8 cellular contexts compared by ENCODE assay signal in the genomic region with DNA sequence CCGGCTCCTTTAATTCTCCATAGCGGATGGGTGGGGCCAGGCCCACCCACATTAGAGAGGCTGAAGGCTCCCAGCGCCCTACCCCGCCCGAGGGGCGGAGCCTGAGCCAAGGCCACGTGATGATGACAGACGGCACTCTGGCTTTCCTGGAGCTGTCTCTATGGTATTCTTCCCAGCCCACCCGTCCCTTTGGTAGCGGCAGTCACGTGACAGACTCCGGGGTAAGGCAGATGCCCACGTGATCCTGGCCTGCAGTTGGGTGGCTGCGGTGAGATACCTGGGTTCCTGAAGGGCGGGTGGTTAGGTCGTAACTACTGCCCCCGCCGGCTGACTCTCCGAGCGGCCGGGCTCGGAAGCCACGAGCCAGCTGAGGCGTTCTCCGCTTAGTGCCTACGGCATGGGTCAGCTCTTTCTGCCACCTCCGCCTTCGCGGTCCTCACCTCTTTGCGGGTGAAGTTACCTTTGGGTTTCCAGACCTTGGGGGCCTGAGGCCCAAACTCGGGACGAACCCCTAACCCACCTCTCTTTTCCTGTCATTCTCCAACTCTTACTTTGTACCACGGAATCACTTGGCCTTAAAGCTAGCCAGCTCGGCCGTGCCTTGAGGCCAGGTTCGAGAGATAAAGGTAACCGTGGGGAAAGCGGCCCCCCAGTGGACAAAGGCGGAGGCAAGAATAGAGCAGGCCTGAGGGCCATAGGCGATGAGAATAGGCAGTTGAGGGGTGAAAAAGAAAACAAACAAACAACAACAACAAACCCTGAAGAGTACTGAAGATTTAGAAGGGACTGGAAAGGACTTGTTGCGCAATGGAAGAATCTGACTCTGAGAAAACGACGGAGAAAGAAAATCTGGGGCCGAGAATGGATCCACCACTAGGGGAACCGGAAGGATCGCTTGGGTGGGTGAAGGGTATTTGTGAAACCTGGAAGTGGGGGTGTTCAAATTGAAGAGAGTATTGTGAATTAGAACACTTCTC. TPM values are rescaled to one million over a fixed set of nuclear protein-coding genes. Genes with fewer than 3 reads are reported as not detected.
DNase-seq lines count a peak whose midpoint lies in the region; ATAC-seq, FAIRE-seq and TF ChIP-seq lines count a peak whose summit lies in the region.

A gene with protein sequence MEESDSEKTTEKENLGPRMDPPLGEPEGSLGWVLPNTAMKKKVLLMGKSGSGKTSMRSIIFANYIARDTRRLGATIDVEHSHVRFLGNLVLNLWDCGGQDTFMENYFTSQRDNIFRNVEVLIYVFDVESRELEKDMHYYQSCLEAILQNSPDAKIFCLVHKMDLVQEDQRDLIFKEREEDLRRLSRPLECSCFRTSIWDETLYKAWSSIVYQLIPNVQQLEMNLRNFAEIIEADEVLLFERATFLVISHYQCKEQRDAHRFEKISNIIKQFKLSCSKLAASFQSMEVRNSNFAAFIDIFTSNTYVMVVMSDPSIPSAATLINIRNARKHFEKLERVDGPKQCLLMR (plus strand): TSS at position 229 of the 977 bp plus-strand sequence. CDS start 579 bp downstream, at position 808.

- H3K9me3 ChIP-seq in BE2C: no peaks in the 10 kb centered on the region

- H3K36me3 ChIP-seq in BE2C: no peaks in the 10 kb centered on the region

- peak; percentile 93 for DNase-seq in BE2C
- DNase-seq in NCI-H510A treated with DMSO at 0.1 percent for 48 hours (lab: John Stamatoyannopoulos, UW): peak; percentile 93
- DNase-seq in activated CD4-positive, alpha-beta T cell treated with anti-CD3 and anti-CD28 coated beads for 4 hours: peak; percentile 89 to 90
- DNase-seq in kidney tubule cell (ENCODE audit: low spot score): peak; percentile 93
- DNase-seq in stimulated activated CD4-positive, alpha-beta T cell treated with anti-CD3 and anti-CD28 coated beads, Interleukin-1b, Interleukin-23, amount 100 ng/mL, for 24 hours (ENCODE audit: low read depth in 4 of 4, low spot score in 1 of 4): peak; percentile 52 to 84 (median 71)

- no peaks in the 10 kb centered on the region for H3K27me3 ChIP-seq in BE2C

- peak; percentile 54 for TF ChIP-seq CTCF in BE2C (IDR thresholded peaks at IDR 0.05; ENCODE audit: low read depth, low read length)

- TF ChIP-seq POLR2A in GM19193 (IDR thresholded peaks at IDR 0.05; ENCODE audit: extremely low read depth, insufficient read depth, insufficient read length): peak; percentile 66

- peak; percentile 98 for ATAC-seq in HG03439 (IDR thresholded peaks at IDR 0.05; ENCODE audit: unreplicated experiment)

- H3K4me1 ChIP-seq in BE2C: no peaks in the 10 kb centered on the region

- FAIRE-seq in colon (lab: Jason Lieb, UNC): peak; percentile 24

- H3K4me3 ChIP-seq in BE2C (ENCODE audit: low read depth, low read length): peak within 1 kb of the TSS; percentile 92

RNA-seq across cellular contexts. Expression of the gene that starts here (rescaled TPM):
- polyA plus RNA-seq in BE2C (2012; ENCODE audit: insufficient read depth, insufficient read length, low read depth): 13.7 TPM

Comparison
In these comparisons a context has a peak if more than half of its experiments do, and no peak if none do; other contexts are left out.
1. Peak in every context shown above with its lines: DNase-seq, ATAC-seq and H3K4me3 ChIP-seq.